Comparison of ENCODE assay signal across 8 cellular contexts in genomic region chr19:42074513-42075363, GRCh38. TPM values are rescaled to one million over a fixed set of nuclear protein-coding genes. Genes with fewer than 3 reads are reported as not detected.
A peak's percentile ranks its signal among the peaks of the same experiment; 100 is the strongest.
DNase-seq lines count a peak whose midpoint lies in the region; ATAC-seq and TF ChIP-seq lines count a peak whose summit lies in the region.

No MANE protein-coding gene starts in this region.

- no peak for TF ChIP-seq CTCF in GM12875 (IDR thresholded peaks at IDR 0.05; ENCODE audit: borderline replicate concordance, insufficient read depth, low read depth, low read length)
- TF ChIP-seq CTCF in Peyer's patch (IDR thresholded peaks at IDR 0.05) = no peak

- H3K4me1 ChIP-seq in Peyer's patch (peaks cover 0 to 15% (median 5%) of the 10 kb centered on the region in 4 donors), mucosa of stomach (ENCODE audit: control insufficient read depth, insufficient read depth, low read length) (peaks cover 25% of the 10 kb centered on the region)

- TF ChIP-seq POLR2A in Peyer's patch (IDR thresholded peaks at IDR 0.05) = no peak

- H3K27me3 ChIP-seq in Peyer's patch (peaks cover 0 to 2% of the 10 kb centered on the region in 2 donors), mucosa of stomach (ENCODE audit: control insufficient read depth, insufficient read depth, low read length) (peaks cover 10% of the 10 kb centered on the region)

- H3K36me3 ChIP-seq in Peyer's patch = peaks cover 0 to 13% (median 0%) of the 10 kb centered on the region in 3 donors
- H3K36me3 ChIP-seq in mucosa of stomach (ENCODE audit: control insufficient read depth, insufficient read depth, low read length) = no peaks in the 10 kb centered on the region

- peak overlapping the region; percentile 99 for H3K9ac ChIP-seq in mucosa of stomach (ENCODE audit: low read length)

- peak in 2 of 3 donors; percentile 58 to 65 for DNase-seq in Peyer's patch
- DNase-seq in stimulated activated CD4-positive, alpha-beta T cell treated with anti-CD3 and anti-CD28 coated beads, Interleukin-4, amount 100 ng/mL, for 24 hours = no peak

- H3K27ac ChIP-seq in Peyer's patch = peak overlapping the region; percentile 95 to 97 (median 96)
- H3K27ac ChIP-seq in cingulate gyrus (ENCODE audit: low read depth, low read length) = peak overlapping the region; percentile 97

- no peaks in the 10 kb centered on the region for H3K9me3 ChIP-seq in Peyer's patch
- H3K9me3 ChIP-seq in mucosa of stomach (ENCODE audit: control insufficient read depth, low read length) = no peaks in the 10 kb centered on the region

- ATAC-seq in HG03342 (IDR thresholded peaks at IDR 0.05; ENCODE audit: unreplicated experiment) (no peak), HG02973 (IDR thresholded peaks at IDR 0.05; ENCODE audit: unreplicated experiment) (no peak), GM18858 (IDR thresholded peaks at IDR 0.05; ENCODE audit: unreplicated experiment) (no peak)

- H3K4me3 ChIP-seq in GM12875 (ENCODE audit: low read depth, low read length) (peak overlapping the region; percentile 89), Peyer's patch (peak overlapping the region; percentile 89 to 100 (median 96)), mucosa of stomach (ENCODE audit: low read length) (peak overlapping the region; percentile 95)

RNA-seq across cellular contexts. Expression of gene ZNF574, which starts 1.2 kb away (rescaled TPM):
- total RNA-seq in Peyer's patch = 10 to 100 TPM; 11.0 to 24.2 (median 17.0) TPM

RNA-seq across cellular contexts. Expression of gene GRIK5, which starts 4.7 kb away (rescaled TPM):
- 1 to 10 TPM in 2 of 4 donors, under 1 TPM in 2; 0.57 to 7.4 (median 0.89) TPM for total RNA-seq in Peyer's patch

RNA-seq across cellular contexts. Expression of gene POU2F2, which starts 57.5 kb away (rescaled TPM):
- total RNA-seq in Peyer's patch = 10 to 100 TPM in 1 of 4 donors, 1 to 10 TPM in 2, under 1 TPM in 1; 0.88 to 30.5 (median 3.2) TPM
